In genomic region chr11:117096140-117096972, GRCh38 we compare ENCODE assay signal across 8 cellular contexts. TPM values are rescaled to one million over a fixed set of nuclear protein-coding genes. Genes with fewer than 3 reads are reported as not detected.
DNase-seq lines count a peak whose midpoint lies in the region; ATAC-seq and TF ChIP-seq lines count a peak whose summit lies in the region.

No MANE protein-coding gene starts in this region.

- H3K36me3 ChIP-seq in right atrium auricular region (no peaks in the 10 kb centered on the region), endocrine pancreas (ENCODE audit: control insufficient read depth, insufficient read depth, low read length) (no peaks in the 10 kb centered on the region)

- CTCF ChIA-PET in activated CD4-positive, alpha-beta T cell treated with anti-CD3 and anti-CD28 coated beads, Interleukin-2, amount 10 ng/mL, durations not matched to agents 7 days and 5 days (lab: Charles Lee): interaction anchor here (0.5 to 2.3 kb wide), 7 partner anchors 10 to 725 kb away, joined by 3 to 8 read pairs (median 3); no protein-coding TSS in a partner anchor

- H3K4me3 ChIP-seq in right atrium auricular region (peak overlapping the region; percentile 89 to 93), endocrine pancreas (ENCODE audit: control insufficient read depth, insufficient read depth, low read length) (peak overlapping the region; percentile 90)

- peaks cover 0 to 3% (median 0%) of the 10 kb centered on the region in 3 donors for H3K9me3 Mint-ChIP-seq in IgD-negative memory B cell
- peaks cover 6% of the 10 kb centered on the region for H3K9me3 Mint-ChIP-seq in activated CD4-positive, alpha-beta T cell treated with anti-CD3 and anti-CD28 coated beads, Interleukin-2, amount 10 ng/mL, durations not matched to agents 7 days and 5 days
- no peaks in the 10 kb centered on the region for H3K9me3 Mint-ChIP-seq in natural killer cell

- H3K27ac ChIP-seq in right atrium auricular region: peak overlapping the region; percentile 91 to 95

- H3K4me1 Mint-ChIP-seq in IgD-negative memory B cell (peaks cover 48 to 60% (median 60%) of the 10 kb centered on the region in 3 donors), natural killer cell (peaks cover 83% of the 10 kb centered on the region in 2 donors)
- peaks cover 75% of the 10 kb centered on the region for H3K4me1 Mint-ChIP-seq in activated CD4-positive, alpha-beta T cell treated with anti-CD3 and anti-CD28 coated beads, Interleukin-2, amount 10 ng/mL, durations not matched to agents 7 days and 5 days

- H3K36me3 Mint-ChIP-seq in IgD-negative memory B cell: peaks cover 8% of the 10 kb centered on the region
- peaks cover 22% of the 10 kb centered on the region for H3K36me3 Mint-ChIP-seq in activated CD4-positive, alpha-beta T cell treated with anti-CD3 and anti-CD28 coated beads, Interleukin-2, amount 10 ng/mL, durations not matched to agents 7 days and 5 days (ENCODE audit: low read depth)
- peaks cover 8% of the 10 kb centered on the region for H3K36me3 Mint-ChIP-seq in natural killer cell

- H3K27me3 ChIP-seq in right atrium auricular region: no peaks in the 10 kb centered on the region
- no peaks in the 10 kb centered on the region for H3K27me3 ChIP-seq in endocrine pancreas (ENCODE audit: control insufficient read depth, insufficient read depth, low read length)

- H3K9me3 ChIP-seq in right atrium auricular region (no peaks in the 10 kb centered on the region), endocrine pancreas (ENCODE audit: control insufficient read depth, low read length) (no peaks in the 10 kb centered on the region)

- H3K27me3 Mint-ChIP-seq in IgD-negative memory B cell (no peaks in the 10 kb centered on the region), natural killer cell (ENCODE audit: low read depth in 2 of 2) (no peaks in the 10 kb centered on the region)
- peaks cover 2% of the 10 kb centered on the region for H3K27me3 Mint-ChIP-seq in activated CD4-positive, alpha-beta T cell treated with anti-CD3 and anti-CD28 coated beads, Interleukin-2, amount 10 ng/mL, durations not matched to agents 7 days and 5 days

- DNase-seq in right atrium auricular region (ENCODE audit: low spot score): no peak
- no peak for DNase-seq in left cardiac atrium
- DNase-seq in activated CD4-positive, alpha-beta T cell treated with anti-CD3 and anti-CD28 coated beads, Interleukin-2, amount 10 ng/mL, durations not matched to agents 7 days and 5 days: peak; percentile 68
- DNase-seq in natural killer cell: peak; percentile 26
- no peak for DNase-seq in D341Med (ENCODE audit: low spot score)
- DNase-seq in NCI-H446 (lab: John Stamatoyannopoulos, UW): no peak

- H3K9ac ChIP-seq in endocrine pancreas (ENCODE audit: control insufficient read depth, insufficient read depth, low read length): peak overlapping the region; percentile 60

- POLR2A ChIA-PET in activated CD4-positive, alpha-beta T cell treated with anti-CD3 and anti-CD28 coated beads, Interleukin-2, amount 10 ng/mL, durations not matched to agents 7 days and 5 days (lab: Charles Lee): interaction anchor here (1.0 kb wide), 1 partner anchor 261 kb away, joined by 3 read pairs; no protein-coding TSS in a partner anchor

- ATAC-seq in left cardiac atrium (no peak), natural killer cell (no peak)

- TF ChIP-seq CTCF in right atrium auricular region (IDR thresholded peaks at IDR 0.05): no peak
- no peak for TF ChIP-seq CTCF in natural killer cell (IDR thresholded peaks at IDR 0.05)

- H3K4me1 ChIP-seq in right atrium auricular region (peaks cover 0 to 59% of the 10 kb centered on the region in 2 donors), endocrine pancreas (ENCODE audit: control insufficient read depth, insufficient read depth, low read length) (peaks cover 21% of the 10 kb centered on the region)

- intact Hi-C loops in left cardiac atrium (cut with DNase I) (loop anchor here in 1 of 2 donors (10.0 kb wide), 1 partner anchor 72 kb away; no protein-coding TSS in a partner anchor), natural killer cell (cut with micrococcal nuclease) (loop anchor here (2.0 to 10.0 kb wide), 2 partner anchors 52 to 166 kb away; no protein-coding TSS in a partner anchor)

- H3K4me3 Mint-ChIP-seq in IgD-negative memory B cell (peak overlapping the region; percentile 81 to 99 (median 97)), natural killer cell (peak overlapping the region; percentile 97)
- H3K4me3 Mint-ChIP-seq in activated CD4-positive, alpha-beta T cell treated with anti-CD3 and anti-CD28 coated beads, Interleukin-2, amount 10 ng/mL, durations not matched to agents 7 days and 5 days: peak overlapping the region; percentile 89

- H3K27ac Mint-ChIP-seq in IgD-negative memory B cell (peak overlapping the region; percentile 87 to 100 (median 95)), natural killer cell (peak overlapping the region; percentile 98)
- peak overlapping the region; percentile 93 for H3K27ac Mint-ChIP-seq in activated CD4-positive, alpha-beta T cell treated with anti-CD3 and anti-CD28 coated beads, Interleukin-2, amount 10 ng/mL, durations not matched to agents 7 days and 5 days

RNA-seq across cellular contexts. Expression of gene SIK3, which starts 1.9 kb away (rescaled TPM):
- 10 to 100 TPM; 27.0 to 40.1 TPM for total RNA-seq in right atrium auricular region
- 10 to 100 TPM; 22.4 to 36.9 TPM for total RNA-seq in left cardiac atrium
- 25.1 TPM for polyA plus RNA-seq in IgD-negative memory B cell
- 10 to 100 TPM; 37.5 to 39.6 TPM for total RNA-seq in activated CD4-positive, alpha-beta T cell treated with anti-CD3 and anti-CD28 coated beads, Interleukin-2, amount 10 ng/mL, durations not matched to agents 7 days and 5 days
- total RNA-seq in natural killer cell: 100 to 1,000 TPM in 2 of 3 donors, 10 to 100 TPM in 1; 71.6 to 120 (median 119) TPM

RNA-seq across cellular contexts. Expression of gene PAFAH1B2, which starts 47.7 kb away (rescaled TPM):
- 10 to 100 TPM; 41.1 to 65.8 TPM for total RNA-seq in right atrium auricular region
- 10 to 100 TPM; 46.2 to 62.5 TPM for total RNA-seq in left cardiac atrium
- polyA plus RNA-seq in IgD-negative memory B cell: 20.6 TPM
- 10 to 100 TPM; 48.4 to 52.1 TPM for total RNA-seq in activated CD4-positive, alpha-beta T cell treated with anti-CD3 and anti-CD28 coated beads, Interleukin-2, amount 10 ng/mL, durations not matched to agents 7 days and 5 days
- 10 to 100 TPM; 46.1 to 71.0 (median 58.8) TPM for total RNA-seq in natural killer cell

Comparison
In these comparisons a context has a peak if more than half of its experiments do, and no peak if none do; other contexts are left out.
1. DNase-seq: peak in activated CD4-positive, alpha-beta T cell treated with anti-CD3 and anti-CD28 coated beads, Interleukin-2, amount 10 ng/mL, durations not matched to agents 7 days and 5 days (single experiment) and natural killer cell (single experiment); none in right atrium auricular region (single experiment), left cardiac atrium (single experiment), D341Med (single experiment) and NCI-H446 (0 of 2).
2. Peak in every context shown above with its lines, with median percentiles within 50 percentile points of each other: H3K27ac Mint-ChIP-seq and H3K4me3 Mint-ChIP-seq.